Comparison of ENCODE assay signal across 8 cellular contexts in the genomic region with DNA sequence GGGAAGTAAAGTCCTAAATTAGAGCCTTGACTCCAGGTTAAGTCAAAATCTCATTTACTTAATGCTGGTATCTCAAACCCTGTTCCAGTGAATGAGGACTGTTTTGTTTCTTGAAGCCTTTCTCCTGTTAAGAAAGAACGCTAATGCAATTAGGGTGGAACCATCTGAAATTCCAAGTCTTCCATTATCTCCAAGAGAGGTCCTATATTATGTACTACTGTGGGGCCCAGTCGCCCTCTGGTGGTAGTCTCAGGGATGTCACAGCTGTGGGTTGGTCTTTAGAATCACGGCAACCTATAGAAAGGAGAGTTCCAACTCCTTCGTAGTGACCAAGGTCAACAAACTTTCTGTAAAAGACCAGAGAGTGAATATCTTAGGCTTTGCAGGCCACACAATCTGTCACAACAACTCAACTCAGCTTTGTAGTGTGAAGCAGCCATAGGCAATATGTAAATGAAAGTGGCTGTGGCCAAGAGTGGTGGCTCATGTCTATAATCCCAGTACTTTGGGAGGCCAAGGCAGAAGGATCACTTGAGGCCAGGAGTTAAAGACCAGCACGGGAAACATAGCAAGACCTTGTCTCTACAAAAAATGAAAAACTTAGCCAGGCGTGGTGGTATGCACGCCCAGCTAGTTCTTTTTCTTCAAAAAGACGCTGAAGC. TPM values are rescaled to one million over a fixed set of nuclear protein-coding genes. Genes with fewer than 3 reads are reported as not detected.
A peak's percentile ranks its signal among the peaks of the same experiment; 100 is the strongest.
DNase-seq lines count a peak whose midpoint lies in the region; ATAC-seq and TF ChIP-seq lines count a peak whose summit lies in the region.

No MANE protein-coding gene starts in this region.

- 0 out of 2 replicates have a peak, but pooled peaks cover 7% of the 10 kb centered on the region for H3F3A ChIP-seq in OCI-LY1 (ENCODE audit: insufficient read depth, low read length)

- H3K4me1 Mint-ChIP-seq in natural killer cell: peaks cover 6 to 14% of the 10 kb centered on the region in 2 donors

- peak; percentile 69 for ATAC-seq in GM18861 (IDR thresholded peaks at IDR 0.05; ENCODE audit: unreplicated experiment)
- peak; percentile 59 for ATAC-seq in HG03378 (IDR thresholded peaks at IDR 0.05; ENCODE audit: unreplicated experiment)
- ATAC-seq in natural killer cell: peak; percentile 91 to 99 (median 98)

- peaks cover 42% of the 10 kb centered on the region for H3K36me3 ChIP-seq in OCI-LY1 (ENCODE audit: insufficient read depth, low read length)

- H3K27ac Mint-ChIP-seq in natural killer cell: peak overlapping the region; percentile 18 to 27

- no peaks in the 10 kb centered on the region for H3K9me3 Mint-ChIP-seq in natural killer cell

- H3K36me3 Mint-ChIP-seq in natural killer cell: peaks cover 16% of the 10 kb centered on the region

- no peaks in the 10 kb centered on the region for H3K27me3 ChIP-seq in OCI-LY1 (ENCODE audit: insufficient read depth, low read length)

- H4K20me1 ChIP-seq in OCI-LY1 (ENCODE audit: insufficient read depth, low read length): no peaks in the 10 kb centered on the region

- no peaks in the 10 kb centered on the region for H3K79me2 ChIP-seq in OCI-LY1 (ENCODE audit: insufficient read depth, low read length)

- no peak overlapping the region for H2AFZ ChIP-seq in OCI-LY1 (ENCODE audit: low read length)

- no peaks in the 10 kb centered on the region for H3K4me1 ChIP-seq in OCI-LY1 (ENCODE audit: insufficient read depth, low read length, severe bottlenecking)

- H3K4me3 ChIP-seq in OCI-LY1 (ENCODE audit: low read depth, low read length, poor library complexity, severe bottlenecking): no peak overlapping the region

- DNase-seq in AML-193 (lab: John Stamatoyannopoulos, UW) (peak; percentile 25 to 45), epithelial cell of prostate (ENCODE audit: low read depth, low spot score) (no peak), natural killer cell (peak; percentile 61)
- DNase-seq in activated CD8-positive, alpha-beta memory T cell treated with anti-CD3 and anti-CD28 coated beads, Interleukin-2, amount 50 U/mL, for 48 hours: peak; percentile 79
- peak; percentile 49 for DNase-seq in stimulated activated naive CD4-positive, alpha-beta T cell treated with Interleukin-2 at 50 U/mL for 16 hours (lab: John Stamatoyannopoulos, UW)

- H3K27me3 Mint-ChIP-seq in natural killer cell (ENCODE audit: low read depth in 2 of 2): no peaks in the 10 kb centered on the region

- TF ChIP-seq CTCF in OCI-LY1 (IDR thresholded peaks at IDR 0.05; ENCODE audit: low read length) (peak; percentile 94), natural killer cell (IDR thresholded peaks at IDR 0.05) (peak; percentile 91)

- no peak overlapping the region for H3K4me2 ChIP-seq in OCI-LY1 (ENCODE audit: low read length)

- no peaks in the 10 kb centered on the region for H3K9me2 ChIP-seq in OCI-LY1 (ENCODE audit: low read depth, low read length)

- no peaks in the 10 kb centered on the region for H3K9me3 ChIP-seq in OCI-LY1 (ENCODE audit: low read length)

- H3K27ac ChIP-seq in OCI-LY1 (ENCODE audit: low read depth, low read length, poor library complexity, severe bottlenecking) (no peak overlapping the region), epithelial cell of prostate (peak overlapping the region; percentile 29)

- no peak overlapping the region for H3K4me3 Mint-ChIP-seq in natural killer cell

- no peak overlapping the region for H3K9ac ChIP-seq in OCI-LY1 (ENCODE audit: low read length)

- intact Hi-C loops in natural killer cell (cut with micrococcal nuclease): loop anchor here (2.0 to 5.0 kb wide), 2 partner anchors 116 to 609 kb away; no protein-coding TSS in a partner anchor

RNA-seq across cellular contexts. Expression of a gene that starts 9.3 kb away (rescaled TPM):
- 10 to 100 TPM in 1 of 3 donors, 1 to 10 TPM in 2; 7.5 to 12.7 (median 8.4) TPM for total RNA-seq in natural killer cell

RNA-seq across cellular contexts. Expression of a gene that starts 17.9 kb away (rescaled TPM):
- 1 to 10 TPM in 1 of 3 donors, under 1 TPM in 1, not detected in 1; 0.48 to 1.8 TPM for total RNA-seq in natural killer cell
